8 cellular contexts compared by ENCODE assay signal in the genomic region with DNA sequence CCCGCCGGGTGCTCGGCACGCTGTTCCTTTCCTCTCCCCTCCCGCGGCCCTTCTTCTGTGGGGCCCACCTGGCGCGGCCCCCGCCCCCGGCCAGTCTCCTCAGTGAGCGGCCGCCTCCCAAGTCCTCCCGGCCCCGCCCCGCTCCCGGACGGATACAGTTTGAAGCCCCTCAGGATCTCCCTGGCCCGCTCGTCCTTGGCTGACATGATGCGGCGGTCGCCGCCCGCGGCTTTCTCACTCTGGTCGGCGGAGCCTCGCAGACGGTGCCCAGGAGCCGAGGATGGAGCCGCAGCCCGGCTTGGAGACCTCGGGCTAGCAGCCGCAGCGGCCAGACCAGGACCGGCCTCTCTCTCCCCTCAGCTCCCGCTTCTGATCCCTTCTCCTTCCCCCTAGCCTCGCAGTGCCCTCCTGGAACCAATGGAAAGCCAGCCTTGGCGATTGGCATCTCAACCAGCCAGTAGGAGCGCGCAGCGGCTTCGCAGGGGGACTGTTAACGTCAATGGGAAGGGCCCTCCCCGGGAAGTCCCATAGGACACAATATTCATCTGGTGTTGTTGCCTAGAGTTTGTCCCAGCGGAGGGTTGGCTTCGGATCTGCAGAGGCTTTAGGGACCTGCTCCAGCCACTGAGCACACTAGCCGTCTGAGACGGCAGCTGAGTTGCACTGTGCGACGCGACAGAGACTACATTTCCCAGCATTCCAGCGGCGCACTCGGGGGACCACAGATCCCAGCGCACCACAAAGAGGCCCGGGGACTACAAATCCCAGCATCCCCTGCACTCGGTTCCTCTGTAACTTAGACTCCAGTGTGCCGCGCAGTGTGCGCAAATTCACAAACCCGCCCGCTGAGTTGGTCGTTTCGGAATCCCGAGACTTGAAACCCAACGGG. TPM values are rescaled to one million over a fixed set of nuclear protein-coding genes. Genes with fewer than 3 reads are reported as not detected.
DNase-seq lines count a peak whose midpoint lies in the region; ATAC-seq, FAIRE-seq and TF ChIP-seq lines count a peak whose summit lies in the region.

TSS of gene PDE6D (minus strand) at position 374 of the 889 bp plus-strand sequence. CDS start at position 206, 168 bp downstream.

- WGBS in pancreas, 2 donors = 0 to 1% methylated on average over 43 to 67 of the region's 67 CpGs

- no peaks in the 10 kb centered on the region for H3K36me3 ChIP-seq in adipocyte (ENCODE audit: control insufficient read depth, insufficient read depth, low read length, severe bottlenecking)
- no peaks in the 10 kb centered on the region for H3K36me3 ChIP-seq in pancreas
- H3K36me3 ChIP-seq in tibial artery = no peaks in the 10 kb centered on the region

- DNase-seq in NCI-H1436 (lab: John Stamatoyannopoulos, UW) = peak; percentile 92
- peak; percentile 94 for DNase-seq in T follicular helper cell (ENCODE audit: low read depth)
- DNase-seq in adipocyte (ENCODE audit: low read depth) = peak; percentile 99
- DNase-seq in Right ventricle myocardium superior = peak; percentile 99
- peak; percentile 96 to 98 (median 98) for DNase-seq in pancreas
- peak; percentile 99 for DNase-seq in tibial artery

- TF ChIP-seq CTCF in GM12875 (IDR thresholded peaks at IDR 0.05; ENCODE audit: borderline replicate concordance, insufficient read depth, low read depth, low read length) = no peak
- no peak for TF ChIP-seq CTCF in pancreas (IDR thresholded peaks at IDR 0.05)
- TF ChIP-seq CTCF in tibial artery (IDR thresholded peaks at IDR 0.05) = no peak

- ATAC-seq in HG02798 (IDR thresholded peaks at IDR 0.05; ENCODE audit: poor library complexity, unreplicated experiment) (peak; percentile 91), Right ventricle myocardium superior (ENCODE audit: poor library complexity) (peak; percentile 95), pancreas (peak; percentile 94 to 97 (median 96))

- H3K4me3 ChIP-seq in GM12875 (ENCODE audit: low read depth, low read length) (peak within 1 kb of the TSS; percentile 78), adipocyte (ENCODE audit: low read length) (peak within 1 kb of the TSS; percentile 99), pancreas (peak within 1 kb of the TSS; percentile 51 to 98 (median 78)), tibial artery (peak within 1 kb of the TSS; percentile 90 to 95)

- H3K27me3 ChIP-seq in adipocyte (replicated peaks; ENCODE audit: control insufficient read depth, insufficient read depth, low read length) = no peaks in the 10 kb centered on the region
- no peaks in the 10 kb centered on the region for H3K27me3 ChIP-seq in pancreas
- no peaks in the 10 kb centered on the region for H3K27me3 ChIP-seq in tibial artery

- H3K9ac ChIP-seq in adipocyte (ENCODE audit: low read length) = peak within 1 kb of the TSS; percentile 94

- H3K9me3 ChIP-seq in adipocyte (ENCODE audit: control insufficient read depth, low read length) (no peaks in the 10 kb centered on the region), pancreas (no peaks in the 10 kb centered on the region), tibial artery (no peaks in the 10 kb centered on the region)

- H3K4me1 ChIP-seq in adipocyte (ENCODE audit: control insufficient read depth, insufficient read depth, low read length) (peaks cover 24% of the 10 kb centered on the region), pancreas (peaks cover 0 to 21% (median 19%) of the 10 kb centered on the region in 3 donors), tibial artery (peaks cover 0 to 49% (median 36%) of the 10 kb centered on the region in 4 donors)

- H3K27ac ChIP-seq in pancreas (peak within 1 kb of the TSS; percentile 28 to 91 (median 58)), tibial artery (peak within 1 kb of the TSS; percentile 85 to 90)

- intact Hi-C loops in Right ventricle myocardium superior (cut with DNase I) (no loop called here), pancreas (cut with DNase I) (no loop called here), tibial artery (cut with DNase I; ENCODE audit: low total_unique reads) (loop anchor here (10.0 kb wide), 1 partner anchor 96 kb away; no protein-coding TSS in a partner anchor)

- FAIRE-seq in pancreas (lab: Jason Lieb, UNC) = no peak

RNA-seq across cellular contexts. Expression of gene PDE6D, which starts in this region (rescaled TPM):
- total RNA-seq in Right ventricle myocardium superior (14.7 TPM), pancreas (10 to 100 TPM in 1 of 6 donors, 1 to 10 TPM in 5; 5.6 to 11.9 (median 7.0) TPM)
- polyA plus RNA-seq in pancreas = 10 to 100 TPM in 1 of 2 donors, 1 to 10 TPM in 1; 8.9 to 14.0 TPM

Comparison
In these comparisons a context has a peak if more than half of its experiments do, and no peak if none do; other contexts are left out.
1. Peak in every context shown above with its lines: DNase-seq, ATAC-seq, H3K4me3 ChIP-seq and H3K27ac ChIP-seq.